In genomic region chr7:47937065-47937687, GRCh38 we compare ENCODE assay signal across 7 cellular contexts. TPM values are rescaled to one million over a fixed set of nuclear protein-coding genes. Genes with fewer than 3 reads are reported as not detected.
A peak's percentile ranks its signal among the peaks of the same experiment; 100 is the strongest.
DNase-seq lines count a peak whose midpoint lies in the region; ATAC-seq lines count a peak whose summit lies in the region.

No MANE protein-coding gene starts in this region.

- peak; percentile 35 for DNase-seq in kidney tubule cell (ENCODE audit: low spot score)
- no peak for DNase-seq in HCEC 1CT
- no peak for DNase-seq in occipital lobe (lab: John Stamatoyannopoulos, UW)
- DNase-seq in RKO (ENCODE audit: low spot score) = no peak

- ATAC-seq in GM18858 (IDR thresholded peaks at IDR 0.05; ENCODE audit: unreplicated experiment) = peak; percentile 94
- ATAC-seq in GM21390 (IDR thresholded peaks at IDR 0.05; ENCODE audit: unreplicated experiment) = peak; percentile 92
- ATAC-seq in HG03457 (IDR thresholded peaks at IDR 0.05; ENCODE audit: unreplicated experiment) = peak; percentile 92

RNA-seq across cellular contexts. Expression of gene PKD1L1, which starts 11.1 kb away (rescaled TPM):
- 0.62 TPM for total RNA-seq in occipital lobe

RNA-seq across cellular contexts. Expression of gene HUS1, which starts 42.2 kb away (rescaled TPM):
- 21.1 TPM for total RNA-seq in occipital lobe
